ENCODE assay signal across 29 cellular contexts in genomic region chr3:139670196-139670595, GRCh38. TPM values are rescaled to one million over a fixed set of nuclear protein-coding genes. Genes with fewer than 3 reads are reported as not detected.
"Had no signal": no experiment of that assay in that cellular context is flagged by ENCODE, and none has a peak within 500 bp of the region (broad histone marks: within the 10 kb centered on the region; RNA-seq: fewer than 3 reads in every experiment).

No MANE protein-coding gene starts in this region.

- H3K9me3 Mint-ChIP-seq: endodermal cell; naive thymus-derived CD8-positive, alpha-beta T cell; nephron progenitor cell; stimulated activated naive CD8-positive, alpha-beta T cell treated with anti-CD3 and anti-CD28 coated beads, Interleukin-15, Interleukin-2, amounts not matched to agents 100 ng/mL and 50 ng/mL, for 24 hours had no signal

- DNase-seq: dorsolateral prefrontal cortex; effector CD8-positive, alpha-beta T cell; endodermal cell; foreskin fibroblast; gastrocnemius medialis; head of caudate nucleus; kidney glomerular epithelial cell; left colon; left ventricle myocardium inferior; lower lobe of right lung; naive thymus-derived CD8-positive, alpha-beta T cell; nephron progenitor cell; occipital lobe; ovary; posterior cingulate gyrus; psoas muscle; right cardiac atrium; sigmoid colon; spleen; stimulated activated CD4-positive, alpha-beta T cell treated with anti-CD3 and anti-CD28 coated beads, Interleukin-4, amount 100 ng/mL, for 4 hours; stimulated activated naive B cell treated with anti-CD40 and anti-IgM and Interleukin-4, amounts not matched to agents 10 μg/mL and 1 μg/mL and 100 μg/mL, for 72 hours; transverse colon had no signal

- H3K36me3 ChIP-seq: gastrocnemius medialis, left ventricle myocardium inferior, lower lobe of right lung, ovary, sigmoid colon, spleen, thoracic aorta, transverse colon, vagina had no signal

- ATAC-seq: esophagus mucosa; gastrocnemius medialis; left colon; lower lobe of right lung; naive thymus-derived CD8-positive, alpha-beta T cell; psoas muscle; right cardiac atrium; stimulated activated naive B cell treated with anti-CD40 and anti-IgM and Interleukin-4, amounts not matched to agents 10 μg/mL and 1 μg/mL and 100 μg/mL, for 72 hours had no signal

- H3K4me1 ChIP-seq: lower lobe of right lung, spleen, transverse colon, vagina had no signal

- H3K27me3 ChIP-seq: dorsolateral prefrontal cortex, gastrocnemius medialis, ovary, sigmoid colon, spleen, transverse colon, vagina had no signal

- H3K4me3 Mint-ChIP-seq: endodermal cell; naive thymus-derived CD8-positive, alpha-beta T cell; nephron progenitor cell; stimulated activated naive B cell treated with anti-CD40 and anti-IgM and Interleukin-4, amounts not matched to agents 10 μg/mL and 1 μg/mL and 100 μg/mL, for 72 hours; stimulated activated naive CD8-positive, alpha-beta T cell treated with anti-CD3 and anti-CD28 coated beads, Interleukin-15, Interleukin-2, amounts not matched to agents 100 ng/mL and 50 ng/mL, for 24 hours had no signal

- H3K27ac ChIP-seq: dorsolateral prefrontal cortex, epithelial cell of prostate, gastrocnemius medialis, left ventricle myocardium inferior, lower lobe of right lung, ovary, psoas muscle, sigmoid colon, skin epidermis, spleen, thoracic aorta, transverse colon, vagina had no signal

- H3K36me3 Mint-ChIP-seq: stimulated activated naive B cell treated with anti-CD40 and anti-IgM and Interleukin-4, amounts not matched to agents 10 μg/mL and 1 μg/mL and 100 μg/mL, for 72 hours had no signal

- H3K27ac Mint-ChIP-seq: endodermal cell; naive thymus-derived CD8-positive, alpha-beta T cell; nephron progenitor cell; stimulated activated naive B cell treated with anti-CD40 and anti-IgM and Interleukin-4, amounts not matched to agents 10 μg/mL and 1 μg/mL and 100 μg/mL, for 72 hours; stimulated activated naive CD8-positive, alpha-beta T cell treated with anti-CD3 and anti-CD28 coated beads, Interleukin-15, Interleukin-2, amounts not matched to agents 100 ng/mL and 50 ng/mL, for 24 hours had no signal

- H3K4me3 ChIP-seq: dorsolateral prefrontal cortex, gastrocnemius medialis, left ventricle myocardium inferior, lower lobe of right lung, ovary, psoas muscle, sigmoid colon, skin epidermis, spleen, thoracic aorta, transverse colon, vagina had no signal

- H3K9me3 ChIP-seq: gastrocnemius medialis, left ventricle myocardium inferior, lower lobe of right lung, ovary, psoas muscle, sigmoid colon, spleen, thoracic aorta, transverse colon, vagina had no signal

- H3K4me1 Mint-ChIP-seq: nephron progenitor cell; stimulated activated naive B cell treated with anti-CD40 and anti-IgM and Interleukin-4, amounts not matched to agents 10 μg/mL and 1 μg/mL and 100 μg/mL, for 72 hours had no signal

RNA-seq across cellular contexts. Expression of gene NMNAT3, which starts 7.6 kb away (rescaled TPM):
- total RNA-seq: myocyte had no signal
